31 cellular contexts compared by ENCODE assay signal in the genomic region with DNA sequence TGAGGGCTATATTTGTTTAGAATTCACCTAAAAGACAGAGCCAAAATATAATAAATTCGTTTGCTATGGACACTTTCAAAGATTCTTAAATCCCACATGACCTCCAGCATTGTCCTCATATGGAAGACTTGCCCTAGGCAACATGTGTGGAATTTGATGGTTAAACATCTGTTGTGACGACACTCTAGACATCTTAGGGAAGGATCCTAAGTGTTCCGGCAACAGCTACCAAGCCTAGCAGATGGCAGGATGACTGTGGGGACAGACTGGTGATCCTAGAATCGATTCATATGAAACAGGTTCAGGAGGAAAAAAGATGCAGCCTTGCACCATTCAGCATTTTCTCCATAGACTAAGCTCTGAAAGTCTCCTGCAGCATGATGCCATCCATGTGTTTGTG.
A peak's percentile ranks its signal among the peaks of the same experiment; 100 is the strongest.
DNase-seq lines count a peak whose midpoint lies in the region; ATAC-seq, FAIRE-seq and TF ChIP-seq lines count a peak whose summit lies in the region.
"Had no signal": no experiment of that assay in that cellular context is flagged by ENCODE, and none has a peak within 500 bp of the region (broad histone marks: within the 10 kb centered on the region; RNA-seq: fewer than 3 reads in every experiment).

No MANE protein-coding gene starts in this region.

- H3K27ac ChIP-seq in keratinocyte (ENCODE audit: control insufficient read depth, insufficient read depth, low read length), result no peak overlapping the region
- H3K27ac ChIP-seq in foreskin keratinocyte, result no peak overlapping the region
- H3K27ac ChIP-seq in prostate gland, result no peak overlapping the region
- H3K27ac ChIP-seq: neutrophil, right lobe of liver, tibial nerve had no signal

- no peaks in the 10 kb centered on the region for H3K9me3 Mint-ChIP-seq in activated CD4-positive, alpha-beta T cell treated with anti-CD3 and anti-CD28 coated beads, Interleukin-2, amount 10 ng/mL, durations not matched to agents 24 days and 14 days
- H3K9me3 Mint-ChIP-seq: activated T-cell treated with anti-CD3 and anti-CD28 coated beads, Interleukin-2, amount 50 U/mL, for 24 hours; CD4-positive, alpha-beta memory T cell; immature natural killer cell had no signal

- peak; percentile 13 for FAIRE-seq in keratinocyte (lab: Jason Lieb, UNC)
- FAIRE-seq: D721Med, endothelial cell of umbilical vein, GM12878, H1 had no signal

- dilution Hi-C loops in keratinocyte (cut with MboI; ENCODE audit: extremely low pct_ligation_motif_present, low sequenced_read_pairs), result no loop called here

- no peaks in the 10 kb centered on the region for H3K9me1 ChIP-seq in keratinocyte (ENCODE audit: control insufficient read depth, extremely low read depth, insufficient read depth, low read length)

- H3K27me3 ChIP-seq in keratinocyte (ENCODE audit: control insufficient read depth, extremely low read depth, insufficient read depth, low read length), result no peaks in the 10 kb centered on the region
- H3K27me3 ChIP-seq in foreskin keratinocyte, result no peaks in the 10 kb centered on the region
- H3K27me3 ChIP-seq in prostate gland (replicated peaks; ENCODE audit: insufficient read depth), result no peaks in the 10 kb centered on the region
- H3K27me3 ChIP-seq: neutrophil, right lobe of liver, tibial nerve had no signal

- peaks cover 12% of the 10 kb centered on the region for H3K4me1 Mint-ChIP-seq in activated CD4-positive, alpha-beta T cell treated with anti-CD3 and anti-CD28 coated beads, Interleukin-2, amount 10 ng/mL, durations not matched to agents 24 days and 14 days

- no peak overlapping the region for H3K27ac Mint-ChIP-seq in activated CD4-positive, alpha-beta T cell treated with anti-CD3 and anti-CD28 coated beads, Interleukin-2, amount 10 ng/mL, durations not matched to agents 24 days and 14 days
- H3K27ac Mint-ChIP-seq: activated naive CD8-positive, alpha-beta T cell treated with anti-CD3 and anti-CD28 coated beads, Interleukin-2, amount 10 ng/mL, durations not matched to agents 7 days and 5 days; activated T-cell treated with anti-CD3 and anti-CD28 coated beads, Interleukin-2, amount 50 U/mL, for 24 hours; CD4-positive, alpha-beta memory T cell; immature natural killer cell; progenitor cell of endocrine pancreas had no signal

- no peak for ATAC-seq in left colon
- ATAC-seq in foreskin keratinocyte, result no peak
- ATAC-seq: GM12878, left lobe of liver, right lobe of liver had no signal

- H3K4me3 ChIP-seq in keratinocyte (ENCODE audit: control insufficient read depth in 2 of 3, extremely low read depth in 1 of 3, insufficient read depth in 2 of 3, low read depth in 1 of 3, low read length in 3 of 3) (no peak overlapping the region), prostate gland (no peak overlapping the region)
- H3K4me3 ChIP-seq: GM12878, right lobe of liver, tibial nerve had no signal

- H3K79me2 ChIP-seq in keratinocyte (ENCODE audit: control insufficient read depth, insufficient read depth, low read length), result no peaks in the 10 kb centered on the region

- WGBS in prostate gland, result 75% methylated on average over 4 of the region's 4 CpGs

- no peak for TF ChIP-seq POLR2A in prostate gland (IDR thresholded peaks at IDR 0.05)

- H3K4me2 ChIP-seq in keratinocyte (ENCODE audit: control insufficient read depth, extremely low read depth, insufficient read depth, low read depth, low read length), result no peak overlapping the region

- no peaks in the 10 kb centered on the region for H3K36me3 Mint-ChIP-seq in activated CD4-positive, alpha-beta T cell treated with anti-CD3 and anti-CD28 coated beads, Interleukin-2, amount 10 ng/mL, durations not matched to agents 24 days and 14 days (ENCODE audit: low read depth)
- H3K36me3 Mint-ChIP-seq: CD4-positive, alpha-beta memory T cell; immature natural killer cell had no signal

- H3K9ac ChIP-seq in keratinocyte (ENCODE audit: control insufficient read depth, extremely low read depth, insufficient read depth, low read length), result no peak overlapping the region

- H3K4me3 Mint-ChIP-seq in activated CD4-positive, alpha-beta T cell treated with anti-CD3 and anti-CD28 coated beads, Interleukin-2, amount 10 ng/mL, durations not matched to agents 24 days and 14 days, result no peak overlapping the region
- H3K4me3 Mint-ChIP-seq: activated naive CD8-positive, alpha-beta T cell treated with anti-CD3 and anti-CD28 coated beads, Interleukin-2, amount 10 ng/mL, durations not matched to agents 7 days and 5 days; activated T-cell treated with anti-CD3 and anti-CD28 coated beads, Interleukin-2, amount 50 U/mL, for 24 hours; CD4-positive, alpha-beta memory T cell; immature natural killer cell had no signal

- H3K36me3 ChIP-seq in keratinocyte (ENCODE audit: control insufficient read depth in 2 of 2, extremely low read depth in 1 of 2, insufficient read depth in 2 of 2, low read length in 2 of 2) (no peaks in the 10 kb centered on the region), prostate gland (no peaks in the 10 kb centered on the region)
- H3K36me3 ChIP-seq: neutrophil, right lobe of liver, tibial nerve had no signal

- H3K4me1 ChIP-seq in keratinocyte (ENCODE audit: control insufficient read depth, extremely low read depth, insufficient read depth, low read length) (peaks cover 27% of the 10 kb centered on the region), foreskin keratinocyte (peaks cover 22% of the 10 kb centered on the region), prostate gland (replicated peaks) (peaks cover 7% of the 10 kb centered on the region)
- H3K4me1 ChIP-seq: right lobe of liver had no signal

- H3K27me3 Mint-ChIP-seq in activated CD4-positive, alpha-beta T cell treated with anti-CD3 and anti-CD28 coated beads, Interleukin-2, amount 10 ng/mL, durations not matched to agents 24 days and 14 days, result no peaks in the 10 kb centered on the region
- H3K27me3 Mint-ChIP-seq: activated naive CD8-positive, alpha-beta T cell treated with anti-CD3 and anti-CD28 coated beads, Interleukin-2, amount 10 ng/mL, durations not matched to agents 7 days and 5 days; progenitor cell of endocrine pancreas had no signal

- intact Hi-C loops in activated CD4-positive, alpha-beta T cell treated with anti-CD3 and anti-CD28 coated beads, Interleukin-2, amount 10 ng/mL, durations not matched to agents 24 days and 14 days (cut with micrococcal nuclease), result no loop called here
- intact Hi-C loops in left colon (cut with DNase I, micrococcal nuclease) (no loop called here), prostate gland (cut with DNase I) (no loop called here)

- no peak for TF ChIP-seq CTCF in keratinocyte (optimal IDR thresholded peaks at IDR 0.05 in 1 of 3, IDR thresholded peaks at IDR 0.05 in 1 of 3, conservative IDR thresholded peaks at IDR 0.05 in 1 of 3; ENCODE audit: extremely low read depth in 1 of 3, insufficient read depth in 2 of 3, low read length in 3 of 3)
- TF ChIP-seq CTCF in foreskin keratinocyte (conservative IDR thresholded peaks at IDR 0.05), result no peak
- TF ChIP-seq CTCF in prostate gland (IDR thresholded peaks at IDR 0.05), result no peak

- peak; percentile 45 for DNase-seq in activated CD4-positive, alpha-beta T cell treated with anti-CD3 and anti-CD28 coated beads, Interleukin-2, amount 10 ng/mL, durations not matched to agents 24 days and 14 days
- DNase-seq in activated CD4-positive, alpha-beta T cell treated with anti-CD3 and anti-CD28 coated beads for 4 hours, result no peak
- peak; percentile 74 for DNase-seq in RPMI7951 (ENCODE audit: low read depth)
- no peak for DNase-seq in keratinocyte (ENCODE audit: low read depth, low spot score)
- DNase-seq in left colon, result no peak
- no peak for DNase-seq in foreskin keratinocyte
- no peak for DNase-seq in dedifferentiated amniotic fluid mesenchymal stem cell (ENCODE audit: extremely low spot score)
- DNase-seq in prostate gland (ENCODE audit: low spot score), result no peak
- DNase-seq: 8988T; activated CD4-positive, alpha-beta T cell treated with anti-CD3 and anti-CD28 coated beads, Interleukin-2, amount 50 U/mL, for 1 hour; activated effector memory CD4-positive, alpha-beta T cell treated with anti-CD3 and anti-CD28 coated beads, Interleukin-2, amount 50 U/mL, for 16 hours; activated naive CD8-positive, alpha-beta T cell treated with anti-CD3 and anti-CD28 coated beads, Interleukin-2, amount 10 ng/mL, durations not matched to agents 7 days and 5 days; activated T-cell treated with anti-CD3 and anti-CD28 coated beads, Interleukin-2, amount 50 U/mL, for 24 hours; aorta; CD4-positive, alpha-beta memory T cell; immature natural killer cell; KBM-7; NCI-H1092 treated with DMSO at 0.1 percent for 48 hours; NCI-H187 treated with DMSO at 0.1 percent for 48 hours; NCI-H526 treated with DMSO at 0.1 percent for 48 hours; right lobe of liver; stimulated activated CD4-positive, alpha-beta T cell treated with anti-CD3 and anti-CD28 coated beads, Interleukin-4, amount 100 ng/mL, for 24 hours; T1000 had no signal

- H3K9me3 ChIP-seq in keratinocyte (ENCODE audit: control insufficient read depth, low read depth, low read length) (no peaks in the 10 kb centered on the region), prostate gland (no peaks in the 10 kb centered on the region)
- H3K9me3 ChIP-seq: neutrophil, right lobe of liver, tibial nerve had no signal

- no peaks in the 10 kb centered on the region for H4K20me1 ChIP-seq in keratinocyte (ENCODE audit: control insufficient read depth, extremely low read depth, insufficient read depth, low read length)

- no peak overlapping the region for H2AFZ ChIP-seq in keratinocyte (ENCODE audit: control insufficient read depth, low read length)

Comparison
In these comparisons a context has a peak if more than half of its experiments do, and no peak if none do; other contexts are left out.
1. DNase-seq: peak in activated CD4-positive, alpha-beta T cell treated with anti-CD3 and anti-CD28 coated beads, Interleukin-2, amount 10 ng/mL, durations not matched to agents 24 days and 14 days (single experiment) and RPMI7951 (single experiment); none in activated CD4-positive, alpha-beta T cell treated with anti-CD3 and anti-CD28 coated beads for 4 hours (0 of 2), keratinocyte (single experiment), left colon (0 of 2), foreskin keratinocyte (0 of 2), dedifferentiated amniotic fluid mesenchymal stem cell (single experiment) and prostate gland (single experiment).